ENCODE assay signal across 14 cellular contexts in the genomic region with DNA sequence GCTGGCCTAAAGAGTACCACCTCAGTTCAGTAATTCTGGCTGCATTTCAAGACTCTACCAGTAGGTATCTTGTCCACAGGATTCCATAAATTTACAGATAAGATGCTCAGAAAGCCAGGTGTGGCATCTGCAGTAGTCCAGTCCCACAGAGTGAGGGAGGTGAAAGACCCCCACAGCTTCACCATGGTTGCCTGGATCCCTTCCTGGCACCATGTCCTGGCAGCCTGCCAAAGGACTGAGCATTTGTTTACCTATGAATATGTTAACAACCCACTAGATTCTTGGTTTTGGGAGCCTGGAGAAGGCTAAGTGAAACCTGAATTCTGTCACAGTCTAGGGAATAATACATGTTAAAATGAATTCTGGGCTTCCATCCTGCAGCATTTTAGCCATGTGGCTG. TPM values are rescaled to one million over a fixed set of nuclear protein-coding genes. Genes with fewer than 3 reads are reported as not detected.
DNase-seq lines count a peak whose midpoint lies in the region; ATAC-seq, FAIRE-seq and TF ChIP-seq lines count a peak whose summit lies in the region.
"Had no signal": no experiment of that assay in that cellular context is flagged by ENCODE, and none has a peak within 500 bp of the region (broad histone marks: within the 10 kb centered on the region; RNA-seq: fewer than 3 reads in every experiment).

No MANE protein-coding gene starts in this region.

- H3K4me2 ChIP-seq in IMR-90 (ENCODE audit: low read depth, low read length) = no peak overlapping the region
- H3K4me2 ChIP-seq in K562 (ENCODE audit: insufficient read depth, low read length) = no peak overlapping the region

- H3K27ac Mint-ChIP-seq in activated CD4-positive, alpha-beta memory T cell treated with anti-CD3 and anti-CD28 coated beads, Interleukin-2, amount 10 ng/mL, durations not matched to agents 7 days and 5 days = no peak overlapping the region
- no peak overlapping the region for H3K27ac Mint-ChIP-seq in activated CD4-positive, alpha-beta T cell treated with anti-CD3 and anti-CD28 coated beads, Interleukin-2, amount 10 ng/mL, durations not matched to agents 24 days and 14 days

- H4K8ac ChIP-seq in IMR-90 (ENCODE audit: low read depth in 2 of 2, low read length in 2 of 2) = no peak overlapping the region

- TF ChIP-seq CTCF in IMR-90 (conservative IDR thresholded peaks at IDR 0.05; ENCODE audit: low read depth, low read length) = no peak
- no peak; a peak in 1 of 6 replicates for TF ChIP-seq CTCF in K562 (IDR thresholded peaks at IDR 0.05 in 2 of 3, conservative IDR thresholded peaks at IDR 0.05 in 1 of 3; ENCODE audit: insufficient read depth in 2 of 3, low read depth in 1 of 3, low read length in 3 of 3)

- H3K4ac ChIP-seq in IMR-90 (ENCODE audit: low read depth, low read length) = 0 out of 2 replicates have a peak overlapping the region, but pooled peaks have one; percentile 27

- H3K9ac ChIP-seq in IMR-90 (ENCODE audit: low read depth, low read length) = no peak overlapping the region
- no peak overlapping the region for H3K9ac ChIP-seq in K562 (ENCODE audit: insufficient read depth in 1 of 2, low read depth in 2 of 2, low read length in 2 of 2)

- no peaks in the 10 kb centered on the region for H3K27me3 ChIP-seq in IMR-90 (ENCODE audit: control insufficient read depth, insufficient read depth, low read length)
- H3K27me3 ChIP-seq in K562 (ENCODE audit: control insufficient read depth in 2 of 2, insufficient read depth in 2 of 2, low read length in 2 of 2) = no peaks in the 10 kb centered on the region
- H3K27me3 ChIP-seq: BLaER1 treated with 17β-estradiol and CSF1 and Interleukin-3, amounts not matched to agents 10 nM and 100 nM had no signal

- H3K14ac ChIP-seq in IMR-90 (replicated peaks; ENCODE audit: low read depth, low read length) = no peak overlapping the region

- H3K23ac ChIP-seq in IMR-90 (ENCODE audit: low read depth, low read length) = no peak overlapping the region

- H3K36me3 ChIP-seq in IMR-90 (ENCODE audit: control insufficient read depth, insufficient read depth, low read length) (no peaks in the 10 kb centered on the region), K562 (ENCODE audit: control insufficient read depth, insufficient read depth, low read length) (no peaks in the 10 kb centered on the region)
- H3K36me3 ChIP-seq: BLaER1 treated with 17β-estradiol and CSF1 and Interleukin-3, amounts not matched to agents 10 nM and 100 nM had no signal

- no peak overlapping the region for H3K4me3 Mint-ChIP-seq in activated CD4-positive, alpha-beta memory T cell treated with anti-CD3 and anti-CD28 coated beads, Interleukin-2, amount 10 ng/mL, durations not matched to agents 7 days and 5 days
- H3K4me3 Mint-ChIP-seq in activated CD4-positive, alpha-beta T cell treated with anti-CD3 and anti-CD28 coated beads, Interleukin-2, amount 10 ng/mL, durations not matched to agents 24 days and 14 days = no peak overlapping the region
- H3K4me3 Mint-ChIP-seq: dendritic cell treated with granulocyte-macrophage colony-stimulating factor and Interleukin-4, amounts not matched to agents 40 ng/mL and 50 ng/mL, for 4 days had no signal

- H3K27ac ChIP-seq in IMR-90 (ENCODE audit: insufficient read depth, low read length) (no peak overlapping the region), K562 (ENCODE audit: extremely low read depth, low read depth, low read length) (no peak overlapping the region)

- H3K18ac ChIP-seq in IMR-90 (ENCODE audit: low read depth, low read length) = no peak overlapping the region

- H3K9me1 ChIP-seq in IMR-90 (ENCODE audit: insufficient read depth, low read length) (peaks cover 4% of the 10 kb centered on the region; the same call in 1 of the 2 replicates), K562 (ENCODE audit: control insufficient read depth, insufficient read depth, low read length) (no peaks in the 10 kb centered on the region)

- H4K91ac ChIP-seq in IMR-90 (ENCODE audit: insufficient read depth, low read depth, low read length) = no peak overlapping the region

- H2AK9ac ChIP-seq in IMR-90 (replicated peaks; ENCODE audit: low read depth, low read length, poor library complexity) = no peak overlapping the region

- H3K4me1 Mint-ChIP-seq in activated CD4-positive, alpha-beta memory T cell treated with anti-CD3 and anti-CD28 coated beads, Interleukin-2, amount 10 ng/mL, durations not matched to agents 7 days and 5 days = no peaks in the 10 kb centered on the region
- H3K4me1 Mint-ChIP-seq in activated CD4-positive, alpha-beta T cell treated with anti-CD3 and anti-CD28 coated beads, Interleukin-2, amount 10 ng/mL, durations not matched to agents 24 days and 14 days = peaks cover 2% of the 10 kb centered on the region

- FAIRE-seq in K562 (lab: Jason Lieb, UNC) = peak; percentile 42

- no peak for TF ChIP-seq POLR2A in IMR-90 (IDR thresholded peaks at IDR 0.05; ENCODE audit: low read depth, low read length)
- TF ChIP-seq POLR2A in K562 (conservative IDR thresholded peaks at IDR 0.05) = no peak

- no peak overlapping the region for H2BK5ac ChIP-seq in IMR-90 (ENCODE audit: low read depth, low read length, poor library complexity, severe bottlenecking)

- H2BK15ac ChIP-seq in IMR-90 (ENCODE audit: low read depth, low read length) = no peak overlapping the region

- H2AFZ ChIP-seq in IMR-90 (replicated peaks; ENCODE audit: low read length, poor library complexity) = no peak overlapping the region
- no peak overlapping the region for H2AFZ ChIP-seq in K562 (ENCODE audit: low read depth, low read length)

- H3K56ac ChIP-seq in IMR-90 (ENCODE audit: extremely low read depth, insufficient read depth, low read length) = no peak overlapping the region

- no peaks in the 10 kb centered on the region for H3K9me3 ChIP-seq in IMR-90 (ENCODE audit: control insufficient read depth, insufficient read depth, low read length)
- no peaks in the 10 kb centered on the region for H3K9me3 ChIP-seq in K562 (replicated peaks; ENCODE audit: control insufficient read depth, insufficient read depth, low read depth, low read length)
- H3K9me3 ChIP-seq: BLaER1 treated with 17β-estradiol and CSF1 and Interleukin-3, amounts not matched to agents 10 nM and 100 nM had no signal

- no peaks in the 10 kb centered on the region for H3K9me3 Mint-ChIP-seq in activated CD4-positive, alpha-beta memory T cell treated with anti-CD3 and anti-CD28 coated beads, Interleukin-2, amount 10 ng/mL, durations not matched to agents 7 days and 5 days
- peaks cover 5% of the 10 kb centered on the region for H3K9me3 Mint-ChIP-seq in activated CD4-positive, alpha-beta T cell treated with anti-CD3 and anti-CD28 coated beads, Interleukin-2, amount 10 ng/mL, durations not matched to agents 24 days and 14 days
- H3K9me3 Mint-ChIP-seq: dendritic cell treated with granulocyte-macrophage colony-stimulating factor and Interleukin-4, amounts not matched to agents 40 ng/mL and 50 ng/mL, for 4 days had no signal

- H3K79me2 ChIP-seq in K562 (ENCODE audit: control insufficient read depth, insufficient read depth, low read length) = no peaks in the 10 kb centered on the region

- in situ Hi-C loops in IMR-90 (cut with MboI; ENCODE audit: low sequenced_read_pairs) (no loop called here), K562 (cut with MboI) (no loop called here)

- BruUV-seq in IMR-90 (replicated peaks; lab: Mats Ljungman, UMichigan) (no TSS peak), K562 (replicated peaks; lab: Mats Ljungman, UMichigan) (no TSS peak)

- TF ChIP-seq RAD21 in IMR-90 (IDR thresholded peaks at IDR 0.05; ENCODE audit: low read length) = no peak
- TF ChIP-seq RAD21 in K562 (CRISPR knock-in tag; conservative IDR thresholded peaks at IDR 0.05 in 1 of 2, IDR thresholded peaks at IDR 0.05 in 1 of 2) = no peak

- no peak overlapping the region for H3K4me3 ChIP-seq in IMR-90 (ENCODE audit: insufficient read depth, low read depth, low read length)
- no peak overlapping the region for H3K4me3 ChIP-seq in K562
- H3K4me3 ChIP-seq: BLaER1 treated with 17β-estradiol and CSF1 and Interleukin-3, amounts not matched to agents 10 nM and 100 nM had no signal

- peak overlapping the region; percentile 43; the same call in 1 of the 2 replicates for H2BK120ac ChIP-seq in IMR-90 (ENCODE audit: low read depth, low read length)

- H3K27me3 Mint-ChIP-seq in activated CD4-positive, alpha-beta memory T cell treated with anti-CD3 and anti-CD28 coated beads, Interleukin-2, amount 10 ng/mL, durations not matched to agents 7 days and 5 days = peaks cover 4% of the 10 kb centered on the region
- no peaks in the 10 kb centered on the region for H3K27me3 Mint-ChIP-seq in activated CD4-positive, alpha-beta T cell treated with anti-CD3 and anti-CD28 coated beads, Interleukin-2, amount 10 ng/mL, durations not matched to agents 24 days and 14 days
- H3K27me3 Mint-ChIP-seq: dendritic cell treated with granulocyte-macrophage colony-stimulating factor and Interleukin-4, amounts not matched to agents 40 ng/mL and 50 ng/mL, for 4 days had no signal

- H3K4me1 ChIP-seq in IMR-90 (ENCODE audit: control insufficient read depth, insufficient read depth, low read length) (no peaks in the 10 kb centered on the region; the same call in 1 of the 2 replicates), K562 (replicated peaks in 1 of 2; ENCODE audit: control insufficient read depth in 2 of 2, insufficient read depth in 2 of 2, low read length in 2 of 2) (peaks cover 0 to 14% of the 10 kb centered on the region in 2 experiments; a peak in 3 of 5 replicates)

- peaks cover 3% of the 10 kb centered on the region for H3K36me3 Mint-ChIP-seq in activated CD4-positive, alpha-beta memory T cell treated with anti-CD3 and anti-CD28 coated beads, Interleukin-2, amount 10 ng/mL, durations not matched to agents 7 days and 5 days (ENCODE audit: low read depth)
- H3K36me3 Mint-ChIP-seq in activated CD4-positive, alpha-beta T cell treated with anti-CD3 and anti-CD28 coated beads, Interleukin-2, amount 10 ng/mL, durations not matched to agents 24 days and 14 days (ENCODE audit: low read depth) = no peaks in the 10 kb centered on the region

- dilution Hi-C loops in IMR-90 (cut with HindIII; ENCODE audit: low sequenced_read_pairs, unreplicated experiment) = no loop called here

- H2AK5ac ChIP-seq in IMR-90 (ENCODE audit: low read depth, low read length) = no peak overlapping the region

- peak overlapping the region; percentile 42; the same call in 1 of the 2 replicates for H2BK20ac ChIP-seq in IMR-90 (ENCODE audit: low read depth, low read length)

- ATAC-seq in IMR-90 (ENCODE audit: low read depth) (no peak), K562 (peak; percentile 27; the same call in 1 of the 3 replicates), left cardiac atrium (no peak)

- no peak for TF ChIP-seq EP300 in K562 (IDR thresholded peaks at IDR 0.05; ENCODE audit: low read length)

- H4K20me1 ChIP-seq in IMR-90 (ENCODE audit: insufficient read depth, low read length) (no peaks in the 10 kb centered on the region), K562 (replicated peaks; ENCODE audit: control insufficient read depth, insufficient read depth, low read length) (no peaks in the 10 kb centered on the region)
- H4K20me1 ChIP-seq: BLaER1 treated with 17β-estradiol and CSF1 and Interleukin-3, amounts not matched to agents 10 nM and 100 nM had no signal

- POLR2A ChIA-PET in IMR-90 (lab: Charles Lee; ENCODE audit: unreplicated experiment) = no interaction called here
- POLR2A ChIA-PET in K562 (lab: Yijun Ruan, JAX) = interaction anchor here (1.3 to 3.5 kb wide), 2 partner anchors 9 to 31 kb away, joined by 3 to 18 read pairs; no protein-coding TSS in a partner anchor
- POLR2A ChIA-PET in activated CD4-positive, alpha-beta memory T cell treated with anti-CD3 and anti-CD28 coated beads, Interleukin-2, amount 10 ng/mL, durations not matched to agents 7 days and 5 days (lab: Charles Lee) = no interaction called here

- intact Hi-C loops in IMR-90 (cut with micrococcal nuclease) (no loop called here), K562 (cut with micrococcal nuclease) (no loop called here), left cardiac atrium (cut with DNase I) (no loop called here)
- intact Hi-C loops in activated CD4-positive, alpha-beta T cell treated with anti-CD3 and anti-CD28 coated beads, Interleukin-2, amount 10 ng/mL, durations not matched to agents 24 days and 14 days (cut with micrococcal nuclease) = no loop called here

- no peak overlapping the region for H4K5ac ChIP-seq in IMR-90 (ENCODE audit: low read depth, low read length)

- no peaks in the 10 kb centered on the region for H3K79me1 ChIP-seq in IMR-90 (ENCODE audit: low read depth in 1 of 2, low read length in 2 of 2)

- CTCF ChIA-PET in IMR-90 (lab: Yijun Ruan, JAX) (interaction anchor here (0.6 to 1.0 kb wide), 2 partner anchors 8 to 14 kb away, joined by 3 to 4 read pairs; no protein-coding TSS in a partner anchor), K562 (lab: Yijun Ruan, JAX; ENCODE audit: low intra/inter-chr PET ratio) (no interaction called here)
- CTCF ChIA-PET in activated CD4-positive, alpha-beta memory T cell treated with anti-CD3 and anti-CD28 coated beads, Interleukin-2, amount 10 ng/mL, durations not matched to agents 7 days and 5 days (lab: Charles Lee) = no interaction called here

- DNase-seq in COLO668 (lab: John Stamatoyannopoulos, UW; ENCODE audit: unreplicated experiment) (peak; percentile 81), IMR-90 (no peak), NCI-H345 treated with DMSO at 0.1 percent for 48 hours (lab: John Stamatoyannopoulos, UW; ENCODE audit: unreplicated experiment) (peak; percentile 73), K562 (ENCODE audit: extremely low read depth in 1 of 4, low spot score in 3 of 4) (peak in 1 of 4 experiments; percentile 19), left cardiac atrium (no peak), GM03348 (ENCODE audit: low spot score) (no peak)
- no peak for DNase-seq in activated CD4-positive, alpha-beta memory T cell treated with anti-CD3 and anti-CD28 coated beads, Interleukin-2, amount 10 ng/mL, durations not matched to agents 7 days and 5 days
- no peak for DNase-seq in activated CD4-positive, alpha-beta T cell treated with anti-CD3 and anti-CD28 coated beads, Interleukin-2, amount 10 ng/mL, durations not matched to agents 24 days and 14 days
- DNase-seq: activated CD8-positive, alpha-beta memory T cell treated with anti-CD3 and anti-CD28 coated beads, Interleukin-2, amount 50 U/mL, for 4 hours; NCI-H187; stimulated activated CD4-positive, alpha-beta T cell treated with anti-CD3 and anti-CD28 coated beads, Interleukin-2, amount 100 ng/mL, for 48 hours; stimulated activated naive CD4-positive, alpha-beta T cell treated with Interleukin-2 at 50 U/mL for 16 hours had no signal

RNA-seq across cellular contexts. Expression of a gene that starts 14.9 kb away (rescaled TPM):
- total RNA-seq in IMR-90 (2012; rRNA removed) (0.90 and 1.1 TPM in 2 replicates), K562 (2014; rRNA removed) (27.3 and 28.5 TPM in 2 replicates), K562 (2014; rRNA removed; fragmentation: Illumina TruSeq; extraction: Trizol) (10.6 and 10.7 TPM in 2 replicates), K562 (2015; rRNA removed; fragmentation: Illumina TruSeq; extraction: Trizol) (13.9 and 14.7 TPM in 2 replicates), K562 (2021) (55.1 and 60.3 TPM in 2 replicates), left cardiac atrium (1 to 10 TPM; 2.3 to 6.7 TPM)
- polyA plus RNA-seq in IMR-90 (2012; rRNA removed) (1.4 TPM in 2 replicates), K562 (2011; rRNA removed) (8.0 and 13.7 TPM in 2 replicates), K562 (2014; fragmentation: Illumina TruSeq; extraction: Trizol) (16.5 and 19.2 TPM in 2 replicates), K562 (2014; fragmentation: Nextera tagmentation; extraction: Ambion mirVana) (1 to 10 TPM; 3.4 to 3.7 TPM), K562 (2014; rRNA removed) (32.6 and 36.4 TPM in 2 replicates)
- polyA plus RNA-seq in IMR-90 (2012; cell fraction: cytosol; rRNA removed) = 1.1 and 2.2 TPM in 2 replicates
- polyA plus RNA-seq in IMR-90 (2012; cell fraction: nucleus; rRNA removed; ENCODE audit: low replicate concordance) = 0.45 and 1.1 TPM in 2 replicates
- total RNA-seq in K562 (2011; cell fraction: chromatin; rRNA removed; ENCODE audit: low replicate concordance) = 15.4 and 34.1 TPM in 2 replicates
- total RNA-seq in K562 (2011; cell fraction: nucleolus; rRNA removed) = 40.4 and 52.0 TPM in 2 replicates
- total RNA-seq in K562 (2011; cell fraction: nucleoplasm; rRNA removed) = 27.5 and 32.1 TPM in 2 replicates
- 10.9 and 33.4 TPM in 2 replicates for polyA plus RNA-seq in K562 (2011; cell fraction: cytosol; rRNA removed)
- 19.2 and 52.4 TPM in 2 replicates for polyA plus RNA-seq in K562 (2011; cell fraction: nucleus; rRNA removed)
- 25.3 and 34.2 TPM in 2 replicates for polyA plus RNA-seq in K562 (2012)
- 4.3 and 8.8 TPM in 2 replicates for polyA minus RNA-seq in K562 (2011; rRNA and poly(A)+ RNA removed)
- 17.7 and 18.6 TPM in 2 replicates for polyA minus RNA-seq in K562 (2011; cell fraction: cytosol; rRNA and poly(A)+ RNA removed)
- polyA minus RNA-seq in K562 (2011; cell fraction: nucleus; rRNA and poly(A)+ RNA removed) = 21.2 and 23.4 TPM in 2 replicates
- 1 to 10 TPM; 1.4 to 1.7 TPM for total RNA-seq in activated CD4-positive, alpha-beta memory T cell treated with anti-CD3 and anti-CD28 coated beads, Interleukin-2, amount 10 ng/mL, durations not matched to agents 7 days and 5 days
- 6.1 and 6.4 TPM in 2 replicates for total RNA-seq in activated CD4-positive, alpha-beta T cell treated with anti-CD3 and anti-CD28 coated beads, Interleukin-2, amount 10 ng/mL, durations not matched to agents 24 days and 14 days

Comparison
In these comparisons a context has a peak if more than half of its experiments do, and no peak if none do; other contexts are left out.
1. DNase-seq: peak in COLO668 (single experiment) and NCI-H345 treated with DMSO at 0.1 percent for 48 hours (single experiment); none in IMR-90 (single experiment), activated CD4-positive, alpha-beta memory T cell treated with anti-CD3 and anti-CD28 coated beads, Interleukin-2, amount 10 ng/mL, durations not matched to agents 7 days and 5 days (single experiment), activated CD4-positive, alpha-beta T cell treated with anti-CD3 and anti-CD28 coated beads, Interleukin-2, amount 10 ng/mL, durations not matched to agents 24 days and 14 days (single experiment), left cardiac atrium (single experiment) and GM03348 (single experiment).